Comparison of ENCODE assay signal across 8 cellular contexts in genomic region chr2:174395284-174395968, GRCh38. TPM values are rescaled to one million over a fixed set of nuclear protein-coding genes. Genes with fewer than 3 reads are reported as not detected.
DNase-seq lines count a peak whose midpoint lies in the region; ATAC-seq and TF ChIP-seq lines count a peak whose summit lies in the region.

A gene with protein sequence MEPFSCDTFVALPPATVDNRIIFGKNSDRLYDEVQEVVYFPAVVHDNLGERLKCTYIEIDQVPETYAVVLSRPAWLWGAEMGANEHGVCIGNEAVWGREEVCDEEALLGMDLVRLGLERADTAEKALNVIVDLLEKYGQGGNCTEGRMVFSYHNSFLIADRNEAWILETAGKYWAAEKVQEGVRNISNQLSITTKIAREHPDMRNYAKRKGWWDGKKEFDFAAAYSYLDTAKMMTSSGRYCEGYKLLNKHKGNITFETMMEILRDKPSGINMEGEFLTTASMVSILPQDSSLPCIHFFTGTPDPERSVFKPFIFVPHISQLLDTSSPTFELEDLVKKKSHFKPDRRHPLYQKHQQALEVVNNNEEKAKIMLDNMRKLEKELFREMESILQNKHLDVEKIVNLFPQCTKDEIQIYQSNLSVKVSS (plus strand): TSS chr2:174395730. CDS start chr2:174398284, 2,554 bp downstream.

- no peaks in the 10 kb centered on the region for H3K27me3 ChIP-seq in adrenal gland
- no peaks in the 10 kb centered on the region for H3K27me3 ChIP-seq in heart right ventricle
- no peaks in the 10 kb centered on the region for H3K27me3 ChIP-seq in upper lobe of left lung

- intact Hi-C loops in adrenal gland (cut with DNase I) (no loop called here), heart right ventricle (cut with DNase I) (no loop called here), posterior cingulate gyrus (cut with DNase I) (no loop called here)

- no peaks in the 10 kb centered on the region for H3K9me3 ChIP-seq in adrenal gland (replicated peaks in 1 of 3)
- H3K9me3 ChIP-seq in heart right ventricle: no peaks in the 10 kb centered on the region
- H3K9me3 ChIP-seq in upper lobe of left lung: no peaks in the 10 kb centered on the region

- peaks cover 18 to 36% of the 10 kb centered on the region in 2 donors for H3K4me1 ChIP-seq in adrenal gland (replicated peaks in 1 of 2)
- H3K4me1 ChIP-seq in heart right ventricle: peaks cover 4 to 43% (median 36%) of the 10 kb centered on the region in 9 donors
- H3K4me1 ChIP-seq in upper lobe of left lung: peaks cover 17 to 33% (median 28%) of the 10 kb centered on the region in 4 donors

- DNase-seq in NCI-H1417 (lab: John Stamatoyannopoulos, UW) (peak; percentile 54 to 78 (median 64)), T-helper 1 cell (peak; percentile 64 to 82 (median 74)), adrenal gland (peak; percentile 74 to 86 (median 77)), heart right ventricle (peak; percentile 64 to 78), posterior cingulate gyrus (peak; percentile 75 to 97 (median 86)), upper lobe of left lung (peak; percentile 92)

- H3K36me3 ChIP-seq in adrenal gland (replicated peaks in 1 of 2) (no peaks in the 10 kb centered on the region), heart right ventricle (peaks cover 0 to 36% (median 3%) of the 10 kb centered on the region in 9 donors), upper lobe of left lung (peaks cover 0 to 5% (median 2%) of the 10 kb centered on the region in 4 donors)

- H3K27ac ChIP-seq in adrenal gland: peak within 1 kb of the TSS; percentile 83 to 92 (median 89)
- H3K27ac ChIP-seq in heart right ventricle: peak within 1 kb of the TSS; percentile 10 to 92 (median 84)
- H3K27ac ChIP-seq in upper lobe of left lung: peak within 1 kb of the TSS; percentile 87 to 91 (median 90)

- TF ChIP-seq CTCF in GM12873 (IDR thresholded peaks at IDR 0.05; ENCODE audit: insufficient read depth, low read depth, low read length, missing control alignments) (peak; percentile 10), adrenal gland (IDR thresholded peaks at IDR 0.05) (no peak), heart right ventricle (IDR thresholded peaks at IDR 0.05) (no peak), upper lobe of left lung (IDR thresholded peaks at IDR 0.05) (no peak)

- WGBS in adrenal gland, 4 donors: 0 to 1% (median 0%) methylated on average over 25 to 35 of the region's 35 CpGs
- WGBS in heart right ventricle, 2 donors: 0% methylated on average over 35 of the region's 35 CpGs
- WGBS in upper lobe of left lung, 2 donors: 0% methylated on average over 13 to 34 of the region's 35 CpGs

- H3K4me3 ChIP-seq in adrenal gland (peak within 1 kb of the TSS; percentile 78 to 98 (median 92)), heart right ventricle (peak within 1 kb of the TSS; percentile 54 to 93 (median 76)), upper lobe of left lung (peak within 1 kb of the TSS; percentile 63 to 93 (median 79))

- peak in 1 of 2 donors; percentile 42 for TF ChIP-seq POLR2A in adrenal gland (IDR thresholded peaks at IDR 0.05)
- peak in 2 of 4 donors; percentile 49 to 60 for TF ChIP-seq POLR2A in upper lobe of left lung (IDR thresholded peaks at IDR 0.05)

- ATAC-seq in HG02678 (IDR thresholded peaks at IDR 0.05; ENCODE audit: unreplicated experiment) (peak; percentile 97), heart right ventricle (peak; percentile 91 to 95 (median 94)), upper lobe of left lung (ENCODE audit: low FRiP score in 2 of 2) (peak; percentile 95 to 96)

- TF ChIP-seq EP300 in upper lobe of left lung (IDR thresholded peaks at IDR 0.05): no peak

RNA-seq across cellular contexts. Expression of the gene that starts here (rescaled TPM):
- total RNA-seq in adrenal gland (10 to 100 TPM; 17.6 to 60.6 (median 29.8) TPM), heart right ventricle (10 to 100 TPM; 35.6 to 57.0 (median 45.2) TPM), upper lobe of left lung (10 to 100 TPM in 5 of 6 donors, 1 to 10 TPM in 1; 5.1 to 43.0 (median 21.7) TPM)
- polyA plus RNA-seq in adrenal gland (10 to 100 TPM in 2 of 3 donors, 1 to 10 TPM in 1; 8.8 to 55.4 (median 19.7) TPM), heart right ventricle (10 to 100 TPM; 10.3 to 14.6 TPM)

Comparison
In these comparisons a context has a peak if more than half of its experiments do, and no peak if none do; other contexts are left out.
1. Peak in every context shown above with its lines: DNase-seq, ATAC-seq, H3K4me3 ChIP-seq and H3K27ac ChIP-seq.